Comparison of ENCODE assay signal across 7 cellular contexts in the genomic region with DNA sequence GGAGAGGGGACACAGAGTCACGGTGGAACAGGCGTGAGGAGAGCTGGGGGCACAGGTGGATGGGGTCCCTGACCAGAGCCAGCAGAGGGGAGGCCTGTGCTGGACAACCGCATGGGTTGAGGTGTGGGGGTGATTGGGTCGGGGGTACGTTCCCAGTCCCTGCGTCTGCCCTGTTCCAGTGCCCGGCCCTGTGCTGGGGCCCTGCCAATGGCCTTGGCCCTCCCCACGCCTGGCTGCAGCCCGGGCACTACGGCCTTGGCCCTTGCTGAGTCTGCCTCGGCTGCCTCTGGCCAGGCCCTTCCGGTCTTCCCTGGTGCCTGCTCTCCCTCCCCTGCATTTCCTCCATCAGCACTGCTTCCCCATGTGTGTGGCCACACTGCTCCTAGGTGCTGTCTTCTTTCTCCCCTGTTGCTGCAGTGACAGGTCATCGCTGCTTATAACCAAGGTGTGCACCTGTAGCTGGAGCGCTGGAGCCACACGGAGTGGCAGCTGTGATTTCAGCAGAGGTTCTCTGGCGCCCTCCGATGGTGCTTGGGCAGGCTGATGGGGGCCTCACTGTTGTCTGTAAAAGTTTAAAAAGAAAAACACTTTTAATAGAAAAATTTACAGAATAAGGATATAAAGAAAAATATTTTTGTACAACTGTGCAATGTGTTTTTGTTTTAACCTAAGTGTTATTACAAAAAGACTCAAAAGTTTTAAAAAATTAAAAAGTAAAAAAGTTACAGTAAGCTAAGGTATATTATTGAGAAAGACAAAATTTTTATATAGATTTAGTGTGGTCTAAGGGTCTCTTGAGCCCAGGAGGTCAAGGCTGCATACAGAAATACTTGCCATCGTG. TPM values are rescaled to one million over a fixed set of nuclear protein-coding genes. Genes with fewer than 3 reads are reported as not detected.
DNase-seq lines count a peak whose midpoint lies in the region; ATAC-seq, FAIRE-seq and TF ChIP-seq lines count a peak whose summit lies in the region.

No MANE protein-coding gene starts in this region.

- FAIRE-seq in GM12892 (lab: Jason Lieb, UNC) = no peak
- peak; percentile 37 for FAIRE-seq in K562 (lab: Jason Lieb, UNC)

- WGBS in K562 (ENCODE audit: insufficient coverage, low coverage, missing lambda C conversion rate) = 52% methylated on average over 18 of the region's 18 CpGs

- peak; percentile 75 to 81 (median 78) for TF ChIP-seq CTCF in K562 (IDR thresholded peaks at IDR 0.05 in 2 of 3, conservative IDR thresholded peaks at IDR 0.05 in 1 of 3; ENCODE audit: insufficient read depth in 2 of 3, low read depth in 1 of 3, low read length in 3 of 3)

- no peaks in the 10 kb centered on the region; the same call in 2 of the 3 replicates for H3K36me3 ChIP-seq in K562 (ENCODE audit: control insufficient read depth, insufficient read depth, low read length)

- intact Hi-C loops in K562 (cut with micrococcal nuclease) = loop anchor here (1.0 to 5.0 kb wide), 3 partner anchors 60 to 145 kb away; a partner anchor contains a TSS

- POLR2A ChIA-PET in K562 (lab: Yijun Ruan, JAX) = interaction anchor here (0.7 to 5.2 kb wide), 3 partner anchors 10 to 293 kb away, joined by 3 to 37 read pairs (median 3); a partner anchor contains a TSS

- no peak for TF ChIP-seq POLR2A in GM12892 (IDR thresholded peaks at IDR 0.05; ENCODE audit: low read depth, low read length)
- TF ChIP-seq POLR2A in K562 (conservative IDR thresholded peaks at IDR 0.05) = no peak

- in situ Hi-C loops in SK-MEL-5 (cut with HindIII; ENCODE audit: low pct_unique_long_range_greater_than_20kb, low sequenced_read_pairs) = no loop called here
- in situ Hi-C loops in K562 (cut with MboI) = no loop called here

- CTCF ChIA-PET in K562 (lab: Yijun Ruan, JAX; ENCODE audit: low intra/inter-chr PET ratio) = interaction anchor here (0.6 to 6.7 kb wide), 2 partner anchors 144 to 150 kb away, joined by 3 to 94 read pairs; no protein-coding TSS in a partner anchor

- H3K4me2 ChIP-seq in K562 (ENCODE audit: insufficient read depth, low read length) = no peak overlapping the region

- BruUV-seq in K562 (replicated peaks; lab: Mats Ljungman, UMichigan) = no TSS peak

- ATAC-seq in HG03521 (IDR thresholded peaks at IDR 0.05; ENCODE audit: unreplicated experiment) = peak; percentile 63
- peak; percentile 96 for ATAC-seq in K562
- no peak for ATAC-seq in GM19324 (IDR thresholded peaks at IDR 0.05; ENCODE audit: low FRiP score, unreplicated experiment)

- H3K79me2 ChIP-seq in K562 (ENCODE audit: control insufficient read depth, insufficient read depth, low read length) = no peaks in the 10 kb centered on the region

- H4K20me1 ChIP-seq in K562 (replicated peaks; ENCODE audit: control insufficient read depth, insufficient read depth, low read length) = peaks cover 18% of the 10 kb centered on the region; the same call in 1 of the 2 replicates

- no peak overlapping the region; a peak in 1 of 4 replicates for H3K9ac ChIP-seq in K562 (ENCODE audit: insufficient read depth in 1 of 2, low read depth in 2 of 2, low read length in 2 of 2)

- H2AFZ ChIP-seq in K562 (ENCODE audit: low read depth, low read length) = no peak overlapping the region

- peaks cover 0 to 9% of the 10 kb centered on the region in 2 experiments; a peak in 1 of 5 replicates for H3K4me1 ChIP-seq in K562 (replicated peaks in 1 of 2; ENCODE audit: control insufficient read depth in 2 of 2, insufficient read depth in 2 of 2, low read length in 2 of 2)

- H3K27ac ChIP-seq in K562 (ENCODE audit: extremely low read depth, low read depth, low read length) = no peak overlapping the region

- DNase-seq in GM12892 (ENCODE audit: insufficient read length) (peak; percentile 40), SK-MEL-5 (ENCODE audit: low read depth, low spot score) (peak; percentile 56), K562 (ENCODE audit: extremely low read depth in 1 of 4, low spot score in 3 of 4) (peak in 3 of 4 experiments; percentile 33 to 61 (median 50)), kidney tubule cell (ENCODE audit: low spot score) (peak; percentile 69)
- peak; percentile 14 for DNase-seq in stimulated activated CD8-positive, alpha-beta memory T cell treated with anti-CD3 and anti-CD28 coated beads, Interleukin-12 subunit alpha, Interleukin-12 subunit beta, amount 100 ng/mL, for 4 hours (ENCODE audit: low read depth)

- TF ChIP-seq RAD21 in K562 (CRISPR knock-in tag; conservative IDR thresholded peaks at IDR 0.05 in 1 of 2, IDR thresholded peaks at IDR 0.05 in 1 of 2) = peak; percentile 71 to 83

- no peak for TF ChIP-seq EP300 in K562 (IDR thresholded peaks at IDR 0.05; ENCODE audit: low read length)

- H3K9me3 ChIP-seq in K562 (replicated peaks; ENCODE audit: control insufficient read depth, insufficient read depth, low read depth, low read length) = no peaks in the 10 kb centered on the region

- H3K4me3 ChIP-seq in K562 = no peak overlapping the region

- H3K9me1 ChIP-seq in K562 (ENCODE audit: control insufficient read depth, insufficient read depth, low read length) = no peaks in the 10 kb centered on the region

- no peaks in the 10 kb centered on the region for H3K27me3 ChIP-seq in K562 (ENCODE audit: control insufficient read depth in 2 of 2, insufficient read depth in 2 of 2, low read length in 2 of 2)

TF ChIP-seq in K562, 482 proteins besides CTCF, POLR2A, EP300 and RAD21 (continues in another document):
- no peak for TF ChIP-seq ZNF696 (CRISPR knock-in tag; conservative IDR thresholded peaks at IDR 0.05)
- TF ChIP-seq, protein P1, sequence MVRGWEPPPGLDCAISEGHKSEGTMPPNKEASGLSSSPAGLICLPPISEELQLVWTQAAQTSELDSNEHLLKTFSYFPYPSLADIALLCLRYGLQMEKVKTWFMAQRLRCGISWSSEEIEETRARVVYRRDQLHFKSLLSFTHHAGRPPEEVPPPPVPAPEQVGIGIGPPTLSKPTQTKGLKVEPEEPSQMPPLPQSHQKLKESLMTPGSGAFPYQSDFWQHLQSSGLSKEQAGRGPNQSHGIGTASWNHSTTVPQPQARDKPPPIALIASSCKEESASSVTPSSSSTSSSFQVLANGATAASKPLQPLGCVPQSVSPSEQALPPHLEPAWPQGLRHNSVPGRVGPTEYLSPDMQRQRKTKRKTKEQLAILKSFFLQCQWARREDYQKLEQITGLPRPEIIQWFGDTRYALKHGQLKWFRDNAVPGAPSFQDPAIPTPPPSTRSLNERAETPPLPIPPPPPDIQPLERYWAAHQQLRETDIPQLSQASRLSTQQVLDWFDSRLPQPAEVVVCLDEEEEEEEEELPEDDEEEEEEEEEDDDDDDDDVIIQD (CRISPR knock-in tag; IDR thresholded peaks at IDR 0.05) = no peak
- TF ChIP-seq GABPA (tag; conservative IDR thresholded peaks at IDR 0.05; ENCODE audit: low read depth) = no peak
- peak; percentile 60 for TF ChIP-seq SMC3 (conservative IDR thresholded peaks at IDR 0.05; ENCODE audit: insufficient read depth, low read depth, low read length)
- no peak for TF ChIP-seq ARID1B (IDR thresholded peaks at IDR 0.05)
- peak; percentile 38; the same call in 1 of the 2 replicates for TF ChIP-seq POLR2G (IDR thresholded peaks at IDR 0.05; ENCODE audit: low read depth, low read length)

RNA-seq across cellular contexts. Expression of a gene that starts 45.2 kb away (rescaled TPM):
- not detected for polyA plus RNA-seq in GM12892 (2012; ENCODE audit: missing spikeins)
- not detected in 2 replicates for total RNA-seq in SK-MEL-5 (2014; rRNA removed; shearing (Covaris generic))
- polyA plus RNA-seq in SK-MEL-5 (2015; cell fraction: cytosol; rRNA removed) = not detected in 2 replicates
- polyA plus RNA-seq in SK-MEL-5 (2015; cell fraction: nucleus; rRNA removed) = not detected in 2 replicates
- total RNA-seq in K562 (2011; cell fraction: chromatin; rRNA removed; ENCODE audit: low replicate concordance) = not detected in 2 replicates
- 1.2 and 1.5 TPM in 2 replicates for total RNA-seq in K562 (2011; cell fraction: nucleolus; rRNA removed)
- total RNA-seq in K562 (2011; cell fraction: nucleoplasm; rRNA removed) = not detected in 2 replicates
- total RNA-seq in K562 (2014; rRNA removed) = 1.8 and 3.7 TPM in 2 replicates
- not detected in 2 replicates for total RNA-seq in K562 (2014; rRNA removed; fragmentation: Illumina TruSeq; extraction: Trizol)
- 0.38 TPM in 1 of 2 replicates, not detected in the other for total RNA-seq in K562 (2015; rRNA removed; fragmentation: Illumina TruSeq; extraction: Trizol)
- 2.0 and 2.4 TPM in 2 replicates for total RNA-seq in K562 (2021)
- 0.12 and 0.31 TPM in 2 replicates for polyA plus RNA-seq in K562 (2011; rRNA removed)
- 0.28 and 1.7 TPM in 2 replicates for polyA plus RNA-seq in K562 (2011; cell fraction: cytosol; rRNA removed)
- polyA plus RNA-seq in K562 (2011; cell fraction: nucleus; rRNA removed) = 0.21 and 0.64 TPM in 2 replicates
- 0.87 and 1.5 TPM in 2 replicates for polyA plus RNA-seq in K562 (2012)
- polyA plus RNA-seq in K562 (2014; fragmentation: Illumina TruSeq; extraction: Trizol) = 0.22 TPM in 1 of 2 replicates, not detected in the other
- polyA plus RNA-seq in K562 (2014; fragmentation: Nextera tagmentation; extraction: Ambion mirVana) = not detected
- polyA plus RNA-seq in K562 (2014; rRNA removed) = 1.1 and 2.4 TPM in 2 replicates
- polyA minus RNA-seq in K562 (2011; rRNA and poly(A)+ RNA removed) = not detected in 2 replicates
- not detected in 2 replicates for polyA minus RNA-seq in K562 (2011; cell fraction: cytosol; rRNA and poly(A)+ RNA removed)
- 0.89 and 1.3 TPM in 2 replicates for polyA minus RNA-seq in K562 (2011; cell fraction: nucleus; rRNA and poly(A)+ RNA removed)

RNA-seq across cellular contexts. Expression of a gene that starts 59.4 kb away (rescaled TPM):
- polyA plus RNA-seq in GM12892 (2012; ENCODE audit: missing spikeins) = 2.4 TPM
- 8.4 and 9.2 TPM in 2 replicates for total RNA-seq in SK-MEL-5 (2014; rRNA removed; shearing (Covaris generic))
- 16.3 and 23.7 TPM in 2 replicates for polyA plus RNA-seq in SK-MEL-5 (2015; cell fraction: cytosol; rRNA removed)
- 7.8 and 9.9 TPM in 2 replicates for polyA plus RNA-seq in SK-MEL-5 (2015; cell fraction: nucleus; rRNA removed)
- total RNA-seq in K562 (2011; cell fraction: chromatin; rRNA removed; ENCODE audit: low replicate concordance) = 21.6 and 22.5 TPM in 2 replicates
- 17.4 and 19.2 TPM in 2 replicates for total RNA-seq in K562 (2011; cell fraction: nucleolus; rRNA removed)
- 22.9 and 28.6 TPM in 2 replicates for total RNA-seq in K562 (2011; cell fraction: nucleoplasm; rRNA removed)
- total RNA-seq in K562 (2014; rRNA removed) (6.4 and 7.7 TPM in 2 replicates), K562 (2014; rRNA removed; fragmentation: Illumina TruSeq; extraction: Trizol) (6.3 and 7.1 TPM in 2 replicates), K562 (2015; rRNA removed; fragmentation: Illumina TruSeq; extraction: Trizol) (7.7 and 7.8 TPM in 2 replicates), K562 (2021) (14.3 and 16.4 TPM in 2 replicates)
- polyA plus RNA-seq in K562 (2011; rRNA removed) (3.3 and 3.6 TPM in 2 replicates), K562 (2014; fragmentation: Illumina TruSeq; extraction: Trizol) (8.3 and 8.4 TPM in 2 replicates), K562 (2014; fragmentation: Nextera tagmentation; extraction: Ambion mirVana) (1 to 10 TPM in 1 of 2 experiments, under 1 TPM in 1; 0.78 to 1.8 TPM), K562 (2014; rRNA removed) (6.2 and 6.5 TPM in 2 replicates)
- polyA plus RNA-seq in K562 (2011; cell fraction: cytosol; rRNA removed) = 2.3 and 3.7 TPM in 2 replicates
- 3.9 and 7.0 TPM in 2 replicates for polyA plus RNA-seq in K562 (2011; cell fraction: nucleus; rRNA removed)
- polyA plus RNA-seq in K562 (2012) = 5.3 and 6.1 TPM in 2 replicates
- 5.7 and 7.3 TPM in 2 replicates for polyA minus RNA-seq in K562 (2011; rRNA and poly(A)+ RNA removed)
- 9.5 and 10.7 TPM in 2 replicates for polyA minus RNA-seq in K562 (2011; cell fraction: cytosol; rRNA and poly(A)+ RNA removed)
- 4.1 and 5.1 TPM in 2 replicates for polyA minus RNA-seq in K562 (2011; cell fraction: nucleus; rRNA and poly(A)+ RNA removed)

Comparison
In these comparisons a context has a peak if more than half of its experiments do, and no peak if none do; other contexts are left out.
1. DNase-seq: peak in every context shown above with its lines; median percentile 69 in kidney tubule cell; 56 in SK-MEL-5; 50 in K562; 40 in GM12892; 14 in stimulated activated CD8-positive, alpha-beta memory T cell treated with anti-CD3 and anti-CD28 coated beads, Interleukin-12 subunit alpha, Interleukin-12 subunit beta, amount 100 ng/mL, for 4 hours.